ENCODE assay signal across 10 cellular contexts in the genomic region with DNA sequence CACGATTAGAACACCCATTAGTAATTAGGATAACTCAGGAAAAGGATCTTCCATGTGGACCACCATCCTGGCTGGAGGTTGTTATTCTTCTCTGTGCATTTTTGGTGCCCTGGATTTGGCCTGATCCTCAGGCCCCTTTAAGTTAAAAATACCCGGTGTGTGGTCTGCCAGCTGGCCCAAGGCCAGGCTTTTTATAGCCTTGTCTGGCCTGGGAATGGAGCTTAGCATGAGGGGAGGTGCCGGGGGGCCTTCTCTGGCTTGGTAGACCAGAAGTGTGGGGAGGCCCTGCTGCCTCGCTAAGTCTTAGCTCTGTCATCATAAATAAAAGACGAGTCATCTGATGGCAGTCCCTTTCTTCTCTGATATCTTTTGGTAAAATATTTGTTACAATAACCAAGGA.
DNase-seq lines count a peak whose midpoint lies in the region; ATAC-seq and TF ChIP-seq lines count a peak whose summit lies in the region.
"Had no signal": no experiment of that assay in that cellular context is flagged by ENCODE, and none has a peak within 500 bp of the region (broad histone marks: within the 10 kb centered on the region; RNA-seq: fewer than 3 reads in every experiment).

No MANE protein-coding gene starts in this region.

- peaks cover 86% of the 10 kb centered on the region for H3K4me1 Mint-ChIP-seq in nephron progenitor cell

- POLR2A ChIA-PET in RWPE1 (lab: Yijun Ruan, JAX; ENCODE audit: low non-redundant PET): no interaction called here

- H3K27ac ChIP-seq in DOHH2 (ENCODE audit: low read depth, low read length) (no peak overlapping the region), RWPE1 (no peak overlapping the region)
- H3K27ac ChIP-seq in effector memory CD4-positive, alpha-beta T cell (ENCODE audit: insufficient read depth, low read length, poor library complexity, severe bottlenecking): no peak overlapping the region

- H3K27me3 ChIP-seq in DOHH2 (ENCODE audit: control insufficient read depth, low read length): no peaks in the 10 kb centered on the region
- H3K27me3 ChIP-seq in effector memory CD4-positive, alpha-beta T cell (replicated peaks; ENCODE audit: control insufficient read depth, insufficient read depth, low read length, poor library complexity, severe bottlenecking): no peaks in the 10 kb centered on the region

- no peaks in the 10 kb centered on the region for H3K9me2 ChIP-seq in DOHH2 (replicated peaks; ENCODE audit: control insufficient read depth, low read length)

- peaks cover 100% of the 10 kb centered on the region for H3K79me2 ChIP-seq in DOHH2 (ENCODE audit: control insufficient read depth, low read length)

- ATAC-seq in GM19351 (IDR thresholded peaks at IDR 0.05; ENCODE audit: unreplicated experiment): no peak
- no peak for ATAC-seq in GM18870 (IDR thresholded peaks at IDR 0.05; ENCODE audit: unreplicated experiment)

- H4K20me1 ChIP-seq in DOHH2 (ENCODE audit: control insufficient read depth, insufficient read depth, low read depth, low read length): peaks cover 62% of the 10 kb centered on the region

- peaks cover 21% of the 10 kb centered on the region for H3K36me3 Mint-ChIP-seq in nephron progenitor cell (ENCODE audit: low read depth)

- H3K4me2 ChIP-seq in DOHH2 (ENCODE audit: low read length): peak overlapping the region; percentile 83

- H3K4me1 ChIP-seq in DOHH2 (ENCODE audit: control insufficient read depth, low read length): peaks cover 98% of the 10 kb centered on the region
- no peaks in the 10 kb centered on the region for H3K4me1 ChIP-seq in effector memory CD4-positive, alpha-beta T cell (ENCODE audit: control insufficient read depth, insufficient read depth, low read length, poor library complexity, severe bottlenecking)

- no peaks in the 10 kb centered on the region for H3K9me3 Mint-ChIP-seq in nephron progenitor cell

- H3K4me3 ChIP-seq in DOHH2 (ENCODE audit: low read length): no peak overlapping the region
- no peak overlapping the region for H3K4me3 ChIP-seq in cardiac fibroblast (replicated peaks in 1 of 2; ENCODE audit: low read depth in 2 of 2, low read length in 2 of 2)
- no peak overlapping the region for H3K4me3 ChIP-seq in effector memory CD4-positive, alpha-beta T cell (ENCODE audit: insufficient read depth, low read depth, low read length, poor library complexity, severe bottlenecking)
- H3K4me3 ChIP-seq: lung had no signal

- H3F3A ChIP-seq in DOHH2 (ENCODE audit: control insufficient read depth, insufficient read depth): peaks cover 42% of the 10 kb centered on the region

- H3K4me3 Mint-ChIP-seq in nephron progenitor cell: no peak overlapping the region

- no peak overlapping the region for H3K27ac Mint-ChIP-seq in nephron progenitor cell

- peak; percentile 31 for DNase-seq in NCI-H1694 treated with DMSO at 0.1 percent for 48 hours (lab: John Stamatoyannopoulos, UW)
- peak; percentile 33 to 74 for DNase-seq in cardiac fibroblast (ENCODE audit: low read depth in 2 of 2)
- DNase-seq in nephron progenitor cell: peak; percentile 44
- no peak for DNase-seq in RWPE1 (ENCODE audit: low spot score)
- no peak for DNase-seq in effector memory CD4-positive, alpha-beta T cell
- DNase-seq: GF-D8 had no signal

- TF ChIP-seq CTCF in DOHH2 (IDR thresholded peaks at IDR 0.05; ENCODE audit: low read depth, low read length, poor library complexity, severe bottlenecking): no peak
- no peak for TF ChIP-seq CTCF in cardiac fibroblast (IDR thresholded peaks at IDR 0.05; ENCODE audit: low read depth, low read length)
- no peak for TF ChIP-seq CTCF in nephron progenitor cell (IDR thresholded peaks at IDR 0.05)
- TF ChIP-seq CTCF in RWPE1 (conservative IDR thresholded peaks at IDR 0.05; ENCODE audit: low read depth): no peak

- CTCF ChIA-PET in RWPE1 (lab: Yijun Ruan, JAX): no interaction called here

- no peaks in the 10 kb centered on the region for H3K27me3 Mint-ChIP-seq in nephron progenitor cell (ENCODE audit: low read depth, poor library complexity)

- H3K9me3 ChIP-seq in DOHH2 (ENCODE audit: control insufficient read depth, insufficient read depth, low read length): no peaks in the 10 kb centered on the region
- no peaks in the 10 kb centered on the region for H3K9me3 ChIP-seq in effector memory CD4-positive, alpha-beta T cell (ENCODE audit: control insufficient read depth, low read length)

- H3K36me3 ChIP-seq in DOHH2 (ENCODE audit: control insufficient read depth, low read length): peaks cover 19% of the 10 kb centered on the region
- H3K36me3 ChIP-seq in effector memory CD4-positive, alpha-beta T cell (ENCODE audit: control insufficient read depth, insufficient read depth, low read length): no peaks in the 10 kb centered on the region

Comparison
In these comparisons a context has a peak if more than half of its experiments do, and no peak if none do; other contexts are left out.
1. DNase-seq: peak in NCI-H1694 treated with DMSO at 0.1 percent for 48 hours (single experiment), cardiac fibroblast (2 of 2) and nephron progenitor cell (single experiment); none in RWPE1 (single experiment) and effector memory CD4-positive, alpha-beta T cell (0 of 3).